8 cellular contexts compared by ENCODE assay signal in the genomic region with DNA sequence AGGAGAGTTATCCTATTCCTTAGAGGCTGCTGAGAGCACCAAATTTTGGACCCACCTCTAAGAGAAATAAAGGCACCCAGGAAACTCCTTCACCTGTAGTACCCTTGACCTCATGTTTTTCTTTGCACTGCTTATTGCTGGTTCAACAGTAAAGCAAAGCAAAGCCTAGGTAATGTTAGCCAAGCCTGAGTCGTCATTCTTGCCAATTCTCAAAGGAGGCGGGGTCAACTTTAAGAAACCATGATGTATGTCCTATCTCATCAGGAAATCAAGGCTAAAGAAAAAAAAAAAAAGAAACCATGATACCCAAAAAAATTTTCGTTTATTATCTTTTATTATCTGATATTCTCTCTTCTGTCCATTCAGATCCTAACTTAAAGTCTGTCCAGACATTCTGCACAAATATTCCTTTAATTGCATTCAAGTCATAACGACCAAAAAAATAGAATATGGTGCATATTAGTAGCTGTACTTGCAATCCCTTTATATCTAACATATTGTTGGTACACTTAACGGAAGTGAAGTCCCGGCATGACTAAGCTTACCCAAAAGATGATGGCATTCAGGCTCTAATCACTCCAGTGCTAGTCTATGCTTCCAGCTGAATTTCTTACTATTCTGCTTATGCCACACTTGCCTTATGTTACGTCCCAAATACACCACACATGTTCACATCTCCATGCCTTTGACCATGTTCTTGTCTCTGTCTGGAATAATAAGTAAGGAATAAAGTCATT. TPM values are rescaled to one million over a fixed set of nuclear protein-coding genes. Genes with fewer than 3 reads are reported as not detected.
DNase-seq lines count a peak whose midpoint lies in the region; TF ChIP-seq lines count a peak whose summit lies in the region.

No MANE protein-coding gene starts in this region.

- no peak overlapping the region for H2AFZ ChIP-seq in OCI-LY3 (ENCODE audit: low read depth, low read length)

- peaks cover 31% of the 10 kb centered on the region for H3K4me1 Mint-ChIP-seq in osteocyte (ENCODE audit: unreplicated experiment)

- DNase-seq in osteocyte (ENCODE audit: extremely low spot score, unreplicated experiment) (no peak), brain microvascular endothelial cell (no peak), MV-4-11 (lab: John Stamatoyannopoulos, UW) (no peak), occipital lobe (lab: John Stamatoyannopoulos, UW) (no peak)
- no peak for DNase-seq in stimulated activated CD4-positive, alpha-beta T cell treated with anti-CD3 and anti-CD28 coated beads, Interleukin-4, amount 100 ng/mL, for 4 hours

- TF ChIP-seq CTCF in DOHH2 (IDR thresholded peaks at IDR 0.05; ENCODE audit: low read depth, low read length, poor library complexity, severe bottlenecking) (no peak), OCI-LY3 (IDR thresholded peaks at IDR 0.05; ENCODE audit: low read depth, low read length) (no peak), osteocyte (IDR thresholded peaks at IDR 0.05) (no peak), brain microvascular endothelial cell (IDR thresholded peaks at IDR 0.05; ENCODE audit: low read depth, low read length, missing control alignments) (no peak)

- H3K4me2 ChIP-seq in DOHH2 (ENCODE audit: low read length) (peak overlapping the region; percentile 94), OCI-LY3 (ENCODE audit: low read length) (peak overlapping the region; percentile 96)

- no peaks in the 10 kb centered on the region for H3F3A ChIP-seq in DOHH2 (ENCODE audit: control insufficient read depth, insufficient read depth)

- H4K20me1 ChIP-seq in DOHH2 (ENCODE audit: control insufficient read depth, insufficient read depth, low read depth, low read length) (no peaks in the 10 kb centered on the region), OCI-LY3 (ENCODE audit: insufficient read depth, low read length) (peaks cover 25% of the 10 kb centered on the region; the same call in 1 of the 2 replicates)

- H3K9me3 ChIP-seq in DOHH2 (ENCODE audit: control insufficient read depth, insufficient read depth, low read length) = no peaks in the 10 kb centered on the region
- no peaks in the 10 kb centered on the region for H3K9me3 ChIP-seq in OCI-LY3 (ENCODE audit: insufficient read depth, low read length)
- no peaks in the 10 kb centered on the region for H3K9me3 ChIP-seq in duodenal mucosa (ENCODE audit: control insufficient read depth in 1 of 2, low read length in 2 of 2)

- H3K4me3 ChIP-seq in DOHH2 (ENCODE audit: low read length) (peak overlapping the region; percentile 83), OCI-LY3 (ENCODE audit: low read length) (peak overlapping the region; percentile 98), duodenal mucosa (ENCODE audit: low read depth in 1 of 2, low read length in 2 of 2) (peak overlapping the region; percentile 77 to 93), brain microvascular endothelial cell (ENCODE audit: low read depth, low read length) (no peak overlapping the region)

- no peaks in the 10 kb centered on the region for H3K9me3 Mint-ChIP-seq in osteocyte (ENCODE audit: unreplicated experiment)

- no peak overlapping the region for H3K27ac Mint-ChIP-seq in osteocyte (ENCODE audit: unreplicated experiment)

- H3K27ac ChIP-seq in DOHH2 (ENCODE audit: low read depth, low read length) (no peak overlapping the region), OCI-LY3 (ENCODE audit: low read length) (no peak overlapping the region), duodenal mucosa (ENCODE audit: low read depth, low read length) (no peak overlapping the region), brain microvascular endothelial cell (no peak overlapping the region)

- H3K27me3 ChIP-seq in DOHH2 (ENCODE audit: control insufficient read depth, low read length) (no peaks in the 10 kb centered on the region), OCI-LY3 (ENCODE audit: low read depth, low read length) (peaks cover 15% of the 10 kb centered on the region), duodenal mucosa (ENCODE audit: control insufficient read depth in 1 of 2, insufficient read depth in 2 of 2, low read length in 2 of 2) (no peaks in the 10 kb centered on the region), brain microvascular endothelial cell (replicated peaks) (no peaks in the 10 kb centered on the region)

- H3K9ac ChIP-seq in OCI-LY3 (ENCODE audit: low read length) = no peak overlapping the region
- peak overlapping the region in 1 of 2 donors; percentile 74 for H3K9ac ChIP-seq in duodenal mucosa (ENCODE audit: low read depth in 1 of 2, low read length in 2 of 2)

- H3K27me3 Mint-ChIP-seq in osteocyte (ENCODE audit: unreplicated experiment) = no peaks in the 10 kb centered on the region

- H3K9me2 ChIP-seq in DOHH2 (replicated peaks; ENCODE audit: control insufficient read depth, low read length) = no peaks in the 10 kb centered on the region

- H3K36me3 ChIP-seq in DOHH2 (ENCODE audit: control insufficient read depth, low read length) (peaks cover 30% of the 10 kb centered on the region), OCI-LY3 (replicated peaks; ENCODE audit: low read depth, low read length) (no peaks in the 10 kb centered on the region), duodenal mucosa (ENCODE audit: control insufficient read depth in 1 of 2, insufficient read depth in 2 of 2, low read length in 2 of 2) (peaks cover 4 to 7% of the 10 kb centered on the region in 2 donors), brain microvascular endothelial cell (replicated peaks) (peaks cover 3% of the 10 kb centered on the region)

- H3K79me2 ChIP-seq in DOHH2 (ENCODE audit: control insufficient read depth, low read length) (peaks cover 50% of the 10 kb centered on the region), OCI-LY3 (ENCODE audit: low read length) (peaks cover 4% of the 10 kb centered on the region; the same call in 1 of the 2 replicates)

- H3K36me3 Mint-ChIP-seq in osteocyte (ENCODE audit: unreplicated experiment) = peaks cover 17% of the 10 kb centered on the region

- peak overlapping the region; percentile 94 for H3K4me3 Mint-ChIP-seq in osteocyte (ENCODE audit: unreplicated experiment)

- in situ Hi-C loops in brain microvascular endothelial cell (cut with HindIII; ENCODE audit: low pct_ligation_motif_present, low sequenced_read_pairs) = no loop called here

- H3K4me1 ChIP-seq in DOHH2 (ENCODE audit: control insufficient read depth, low read length) (peaks cover 23% of the 10 kb centered on the region), OCI-LY3 (ENCODE audit: low read length) (peaks cover 31% of the 10 kb centered on the region), duodenal mucosa (ENCODE audit: control insufficient read depth in 1 of 2, insufficient read depth in 2 of 2, low read length in 2 of 2) (peaks cover 22 to 24% of the 10 kb centered on the region in 2 donors)

RNA-seq across cellular contexts. Expression of gene AUH, which starts 1.8 kb away (rescaled TPM):
- total RNA-seq in osteocyte (14.6 and 14.8 TPM in 2 replicates), occipital lobe (30.3 TPM)
